9 cellular contexts compared by ENCODE assay signal in the genomic region with DNA sequence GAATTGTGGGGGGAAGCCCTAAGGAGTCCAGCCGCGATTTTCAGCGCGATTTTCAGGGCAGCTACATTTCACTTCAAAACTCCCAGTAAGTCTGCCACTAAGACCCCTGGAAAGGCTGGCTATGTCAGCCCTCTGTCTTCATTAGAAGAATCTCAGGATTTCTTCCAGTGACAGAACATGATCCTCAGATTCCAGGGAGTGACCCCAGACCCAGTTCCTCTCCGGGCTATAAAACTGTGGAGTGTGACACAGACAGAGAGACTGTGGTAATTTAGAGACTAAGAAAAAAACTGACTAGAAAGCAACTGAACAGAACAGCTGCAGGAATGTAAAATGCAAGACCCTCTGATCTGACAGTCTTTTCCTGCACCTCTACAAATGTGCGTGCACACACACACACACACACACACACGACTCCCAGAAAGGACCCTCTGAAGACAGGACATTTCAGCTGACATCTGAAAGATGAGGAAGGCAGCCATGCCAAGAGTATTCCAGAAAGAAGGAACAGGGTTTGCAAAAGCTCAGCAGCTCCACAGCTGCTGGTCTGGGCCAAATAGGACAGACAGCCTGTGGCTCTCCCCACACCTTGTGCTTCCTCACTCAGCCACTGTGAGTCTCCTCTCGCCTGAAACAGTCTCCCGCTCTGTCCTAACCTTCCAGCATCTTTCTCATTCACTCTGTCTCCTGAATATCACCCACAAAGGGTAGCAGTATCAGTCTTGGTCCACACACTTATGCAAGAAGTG.
DNase-seq lines count a peak whose midpoint lies in the region; ATAC-seq and TF ChIP-seq lines count a peak whose summit lies in the region.
"Had no signal": no experiment of that assay in that cellular context is flagged by ENCODE, and none has a peak within 500 bp of the region (broad histone marks: within the 10 kb centered on the region; RNA-seq: fewer than 3 reads in every experiment).

No MANE protein-coding gene starts in this region.

- no peaks in the 10 kb centered on the region for H3K27me3 ChIP-seq in testis

- peak overlapping the region; percentile 37 for H3K27ac Mint-ChIP-seq in activated naive CD4-positive, alpha-beta T cell treated with anti-CD3 and anti-CD28 coated beads for 36 hours
- peak overlapping the region; percentile 37 for H3K27ac Mint-ChIP-seq in glutamatergic neuron (ENCODE audit: unreplicated experiment)

- no peak overlapping the region for H3K4me3 ChIP-seq in testis

- peak; percentile 40 for DNase-seq in activated naive CD4-positive, alpha-beta T cell treated with anti-CD3 and anti-CD28 coated beads for 36 hours
- DNase-seq in activated naive CD4-positive, alpha-beta T cell (lab: John Stamatoyannopoulos, UW), result no peak
- DNase-seq in glutamatergic neuron (no peak), testis (peak; percentile 17), NCI-H2029 (lab: John Stamatoyannopoulos, UW) (no peak)
- DNase-seq in activated CD8-positive, alpha-beta memory T cell treated with anti-CD3 and anti-CD28 coated beads for 24 hours, result no peak
- DNase-seq: stimulated activated CD4-positive, alpha-beta T cell treated with anti-CD3 and anti-CD28 coated beads, Interleukin-4, amount 100 ng/mL, for 24 hours had no signal

- CTCF ChIA-PET in activated naive CD4-positive, alpha-beta T cell treated with anti-CD3 and anti-CD28 coated beads for 36 hours (lab: Charles Lee), result interaction anchor here (0.6 to 2.6 kb wide), 12 partner anchors 10 to 89 kb away, joined by 3 to 8 read pairs (median 4); no protein-coding TSS in a partner anchor

- intact Hi-C loops in activated naive CD4-positive, alpha-beta T cell treated with anti-CD3 and anti-CD28 coated beads for 36 hours (cut with micrococcal nuclease), result loop anchor here (1.0 kb wide), 5 partner anchors 8 to 83 kb away; no protein-coding TSS in a partner anchor
- intact Hi-C loops in testis (cut with DNase I; ENCODE audit: low total_unique reads), result no loop called here

- H3K4me3 Mint-ChIP-seq in activated naive CD4-positive, alpha-beta T cell treated with anti-CD3 and anti-CD28 coated beads for 36 hours, result no peak overlapping the region
- no peak overlapping the region for H3K4me3 Mint-ChIP-seq in glutamatergic neuron (ENCODE audit: unreplicated experiment)

- no peaks in the 10 kb centered on the region for H3K4me1 ChIP-seq in testis

- no peak for TF ChIP-seq POLR2A in testis (IDR thresholded peaks at IDR 0.05)

- TF ChIP-seq CTCF in glutamatergic neuron (IDR thresholded peaks at IDR 0.05; ENCODE audit: partially characterized antibody, unreplicated experiment), result no peak
- no peak for TF ChIP-seq CTCF in testis (IDR thresholded peaks at IDR 0.05)

- H3K27me3 Mint-ChIP-seq in activated naive CD4-positive, alpha-beta T cell treated with anti-CD3 and anti-CD28 coated beads for 36 hours (ENCODE audit: low read depth), result no peaks in the 10 kb centered on the region
- H3K27me3 Mint-ChIP-seq in glutamatergic neuron (ENCODE audit: unreplicated experiment), result peaks cover 2% of the 10 kb centered on the region

- 68 to 69% methylated on average over 9 of the region's 9 CpGs for WGBS in testis, 2 donors

- no peaks in the 10 kb centered on the region for H3K36me3 ChIP-seq in testis (ENCODE audit: low read depth, missing control alignments)

- no peaks in the 10 kb centered on the region for H3K36me3 Mint-ChIP-seq in activated naive CD4-positive, alpha-beta T cell treated with anti-CD3 and anti-CD28 coated beads for 36 hours (ENCODE audit: low read depth)
- H3K36me3 Mint-ChIP-seq in glutamatergic neuron (ENCODE audit: unreplicated experiment), result no peaks in the 10 kb centered on the region

- peaks cover 68% of the 10 kb centered on the region for H3K4me1 Mint-ChIP-seq in activated naive CD4-positive, alpha-beta T cell treated with anti-CD3 and anti-CD28 coated beads for 36 hours (ENCODE audit: low read depth)
- peaks cover 17% of the 10 kb centered on the region for H3K4me1 Mint-ChIP-seq in glutamatergic neuron (ENCODE audit: low read depth, unreplicated experiment)

- no peak overlapping the region for H3K27ac ChIP-seq in testis

- ATAC-seq in SK-N-SH treated with all-trans-retinoic acid at 6 μM for 48 hours (peak; percentile 94), GM19452 (IDR thresholded peaks at IDR 0.05; ENCODE audit: unreplicated experiment) (no peak)

- H3K9me3 Mint-ChIP-seq in activated naive CD4-positive, alpha-beta T cell treated with anti-CD3 and anti-CD28 coated beads for 36 hours, result no peaks in the 10 kb centered on the region
- no peaks in the 10 kb centered on the region for H3K9me3 Mint-ChIP-seq in glutamatergic neuron (ENCODE audit: unreplicated experiment)

- H3K9me3 ChIP-seq in testis, result no peaks in the 10 kb centered on the region

TF ChIP-seq in SK-N-SH treated with all-trans-retinoic acid at 6 μM for 48 hours, 23 proteins besides CTCF, POLR2A, EP300 and RAD21 (continues in another document):
- no peak for TF ChIP-seq BACH2 (CRISPR knock-in tag; IDR thresholded peaks at IDR 0.05; ENCODE audit: borderline replicate concordance)
- TF ChIP-seq, protein P1, sequence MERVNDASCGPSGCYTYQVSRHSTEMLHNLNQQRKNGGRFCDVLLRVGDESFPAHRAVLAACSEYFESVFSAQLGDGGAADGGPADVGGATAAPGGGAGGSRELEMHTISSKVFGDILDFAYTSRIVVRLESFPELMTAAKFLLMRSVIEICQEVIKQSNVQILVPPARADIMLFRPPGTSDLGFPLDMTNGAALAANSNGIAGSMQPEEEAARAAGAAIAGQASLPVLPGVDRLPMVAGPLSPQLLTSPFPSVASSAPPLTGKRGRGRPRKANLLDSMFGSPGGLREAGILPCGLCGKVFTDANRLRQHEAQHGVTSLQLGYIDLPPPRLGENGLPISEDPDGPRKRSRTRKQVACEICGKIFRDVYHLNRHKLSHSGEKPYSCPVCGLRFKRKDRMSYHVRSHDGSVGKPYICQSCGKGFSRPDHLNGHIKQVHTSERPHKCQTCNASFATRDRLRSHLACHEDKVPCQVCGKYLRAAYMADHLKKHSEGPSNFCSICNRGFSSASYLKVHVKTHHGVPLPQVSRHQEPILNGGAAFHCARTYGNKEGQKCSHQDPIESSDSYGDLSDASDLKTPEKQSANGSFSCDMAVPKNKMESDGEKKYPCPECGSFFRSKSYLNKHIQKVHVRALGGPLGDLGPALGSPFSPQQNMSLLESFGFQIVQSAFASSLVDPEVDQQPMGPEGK (CRISPR knock-in tag; IDR thresholded peaks at IDR 0.05; ENCODE audit: borderline replicate concordance), result no peak
- TF ChIP-seq GLIS3 (CRISPR knock-in tag; IDR thresholded peaks at IDR 0.05), result no peak
- TF ChIP-seq ZFP3 (CRISPR knock-in tag; IDR thresholded peaks at IDR 0.05), result no peak
- TF ChIP-seq ZNF8 (CRISPR knock-in tag; IDR thresholded peaks at IDR 0.05), result no peak
- TF ChIP-seq, protein P2, sequence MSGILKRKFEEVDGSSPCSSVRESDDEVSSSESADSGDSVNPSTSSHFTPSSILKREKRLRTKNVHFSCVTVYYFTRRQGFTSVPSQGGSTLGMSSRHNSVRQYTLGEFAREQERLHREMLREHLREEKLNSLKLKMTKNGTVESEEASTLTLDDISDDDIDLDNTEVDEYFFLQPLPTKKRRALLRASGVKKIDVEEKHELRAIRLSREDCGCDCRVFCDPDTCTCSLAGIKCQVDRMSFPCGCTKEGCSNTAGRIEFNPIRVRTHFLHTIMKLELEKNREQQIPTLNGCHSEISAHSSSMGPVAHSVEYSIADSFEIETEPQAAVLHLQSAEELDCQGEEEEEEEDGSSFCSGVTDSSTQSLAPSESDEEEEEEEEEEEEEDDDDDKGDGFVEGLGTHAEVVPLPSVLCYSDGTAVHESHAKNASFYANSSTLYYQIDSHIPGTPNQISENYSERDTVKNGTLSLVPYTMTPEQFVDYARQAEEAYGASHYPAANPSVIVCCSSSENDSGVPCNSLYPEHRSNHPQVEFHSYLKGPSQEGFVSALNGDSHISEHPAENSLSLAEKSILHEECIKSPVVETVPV (CRISPR knock-in tag; IDR thresholded peaks at IDR 0.05), result no peak
- no peak for TF ChIP-seq RARB (CRISPR knock-in tag; IDR thresholded peaks at IDR 0.05)
- no peak for TF ChIP-seq ISL1 (CRISPR knock-in tag; IDR thresholded peaks at IDR 0.05)
- TF ChIP-seq OSR1 (CRISPR knock-in tag; IDR thresholded peaks at IDR 0.05), result no peak
- TF ChIP-seq TCF4 (CRISPR knock-in tag; IDR thresholded peaks at IDR 0.05; ENCODE audit: borderline replicate concordance), result no peak
- TF ChIP-seq, protein P3, sequence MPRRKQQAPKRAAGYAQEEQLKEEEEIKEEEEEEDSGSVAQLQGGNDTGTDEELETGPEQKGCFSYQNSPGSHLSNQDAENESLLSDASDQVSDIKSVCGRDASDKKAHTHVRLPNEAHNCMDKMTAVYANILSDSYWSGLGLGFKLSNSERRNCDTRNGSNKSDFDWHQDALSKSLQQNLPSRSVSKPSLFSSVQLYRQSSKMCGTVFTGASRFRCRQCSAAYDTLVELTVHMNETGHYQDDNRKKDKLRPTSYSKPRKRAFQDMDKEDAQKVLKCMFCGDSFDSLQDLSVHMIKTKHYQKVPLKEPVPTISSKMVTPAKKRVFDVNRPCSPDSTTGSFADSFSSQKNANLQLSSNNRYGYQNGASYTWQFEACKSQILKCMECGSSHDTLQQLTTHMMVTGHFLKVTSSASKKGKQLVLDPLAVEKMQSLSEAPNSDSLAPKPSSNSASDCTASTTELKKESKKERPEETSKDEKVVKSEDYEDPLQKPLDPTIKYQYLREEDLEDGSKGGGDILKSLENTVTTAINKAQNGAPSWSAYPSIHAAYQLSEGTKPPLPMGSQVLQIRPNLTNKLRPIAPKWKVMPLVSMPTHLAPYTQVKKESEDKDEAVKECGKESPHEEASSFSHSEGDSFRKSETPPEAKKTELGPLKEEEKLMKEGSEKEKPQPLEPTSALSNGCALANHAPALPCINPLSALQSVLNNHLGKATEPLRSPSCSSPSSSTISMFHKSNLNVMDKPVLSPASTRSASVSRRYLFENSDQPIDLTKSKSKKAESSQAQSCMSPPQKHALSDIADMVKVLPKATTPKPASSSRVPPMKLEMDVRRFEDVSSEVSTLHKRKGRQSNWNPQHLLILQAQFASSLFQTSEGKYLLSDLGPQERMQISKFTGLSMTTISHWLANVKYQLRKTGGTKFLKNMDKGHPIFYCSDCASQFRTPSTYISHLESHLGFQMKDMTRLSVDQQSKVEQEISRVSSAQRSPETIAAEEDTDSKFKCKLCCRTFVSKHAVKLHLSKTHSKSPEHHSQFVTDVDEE (CRISPR knock-in tag; IDR thresholded peaks at IDR 0.05), result no peak
- no peak for TF ChIP-seq ESRRG (CRISPR knock-in tag; IDR thresholded peaks at IDR 0.05)

Comparison
In these comparisons a context has a peak if more than half of its experiments do, and no peak if none do; other contexts are left out.
1. DNase-seq: peak in activated naive CD4-positive, alpha-beta T cell treated with anti-CD3 and anti-CD28 coated beads for 36 hours (single experiment) and testis (single experiment); none in activated naive CD4-positive, alpha-beta T cell (0 of 4), glutamatergic neuron (single experiment), activated CD8-positive, alpha-beta memory T cell treated with anti-CD3 and anti-CD28 coated beads for 24 hours (single experiment) and NCI-H2029 (single experiment).